8 cellular contexts compared by ENCODE assay signal in genomic region chr1:66446261-66447001, GRCh38.
DNase-seq lines count a peak whose midpoint lies in the region; ATAC-seq and TF ChIP-seq lines count a peak whose summit lies in the region.

No MANE protein-coding gene starts in this region.

- peak overlapping the region; percentile 77 for H3K4me3 Mint-ChIP-seq in activated CD4-positive, alpha-beta T cell treated with anti-CD3 and anti-CD28 coated beads, Interleukin-2, amount 10 ng/mL, durations not matched to agents 24 days and 14 days

- peak; percentile 90 for TF ChIP-seq CTCF in fibroblast of mammary gland (conservative IDR thresholded peaks at IDR 0.05; ENCODE audit: control insufficient read depth, insufficient read depth, low read depth, low read length)
- peak; percentile 91 for TF ChIP-seq CTCF in neural cell (IDR thresholded peaks at IDR 0.05; ENCODE audit: poor library complexity, severe bottlenecking)

- no peaks in the 10 kb centered on the region for H3K9me3 Mint-ChIP-seq in activated CD4-positive, alpha-beta T cell treated with anti-CD3 and anti-CD28 coated beads, Interleukin-2, amount 10 ng/mL, durations not matched to agents 24 days and 14 days

- H3K27ac ChIP-seq in neural cell (ENCODE audit: low read length): no peak overlapping the region

- no peaks in the 10 kb centered on the region for H3K79me2 ChIP-seq in neural cell (replicated peaks; ENCODE audit: insufficient read depth, low read length)

- H3K9me2 ChIP-seq in neural cell (ENCODE audit: insufficient read depth, low read length): no peaks in the 10 kb centered on the region

- TF ChIP-seq EP300 in neural cell (conservative IDR thresholded peaks at IDR 0.05; ENCODE audit: poor library complexity, severe bottlenecking): no peak

- H3F3A ChIP-seq in neural cell (ENCODE audit: insufficient read depth, low read length, poor library complexity, severe bottlenecking): no peaks in the 10 kb centered on the region

- no peak overlapping the region for H2AFZ ChIP-seq in neural cell (ENCODE audit: low read depth, low read length)

- DNase-seq in D341Med (ENCODE audit: low spot score) (peak; percentile 51), NCI-H2196 treated with DMSO at 0.1 percent for 48 hours (lab: John Stamatoyannopoulos, UW; ENCODE audit: unreplicated experiment) (peak; percentile 11), fibroblast of mammary gland (ENCODE audit: low read depth) (peak; percentile 80), OCI-M2 (lab: John Stamatoyannopoulos, UW; ENCODE audit: unreplicated experiment) (no peak)
- peak; percentile 87 for DNase-seq in activated CD4-positive, alpha-beta T cell treated with anti-CD3 and anti-CD28 coated beads, Interleukin-2, amount 10 ng/mL, durations not matched to agents 24 days and 14 days

- no peaks in the 10 kb centered on the region for H3K36me3 ChIP-seq in neural cell (ENCODE audit: insufficient read depth, low read length)

- H3K4me3 ChIP-seq in fibroblast of mammary gland (ENCODE audit: control insufficient read depth, low read depth, low read length) (no peak overlapping the region), neural cell (ENCODE audit: low read length) (no peak overlapping the region)

- ATAC-seq in GM19043 (IDR thresholded peaks at IDR 0.05; ENCODE audit: low read depth, unreplicated experiment) (peak; percentile 43), HG03139 (IDR thresholded peaks at IDR 0.05; ENCODE audit: unreplicated experiment) (peak; percentile 41)

- H3K27ac Mint-ChIP-seq in activated CD4-positive, alpha-beta T cell treated with anti-CD3 and anti-CD28 coated beads, Interleukin-2, amount 10 ng/mL, durations not matched to agents 24 days and 14 days: peak overlapping the region; percentile 93

- no peaks in the 10 kb centered on the region for H3K36me3 Mint-ChIP-seq in activated CD4-positive, alpha-beta T cell treated with anti-CD3 and anti-CD28 coated beads, Interleukin-2, amount 10 ng/mL, durations not matched to agents 24 days and 14 days (ENCODE audit: low read depth)

- H3K27me3 Mint-ChIP-seq in activated CD4-positive, alpha-beta T cell treated with anti-CD3 and anti-CD28 coated beads, Interleukin-2, amount 10 ng/mL, durations not matched to agents 24 days and 14 days: peaks cover 22% of the 10 kb centered on the region

- no peak overlapping the region for H3K9ac ChIP-seq in neural cell (ENCODE audit: low read length)

- no peaks in the 10 kb centered on the region for H3K9me3 ChIP-seq in neural cell (ENCODE audit: low read length)

- no peak overlapping the region for H3K4me2 ChIP-seq in neural cell (ENCODE audit: low read length)

- peak; percentile 98 for TF ChIP-seq RAD21 in neural cell (conservative IDR thresholded peaks at IDR 0.05)

- peaks cover 30% of the 10 kb centered on the region for H3K4me1 Mint-ChIP-seq in activated CD4-positive, alpha-beta T cell treated with anti-CD3 and anti-CD28 coated beads, Interleukin-2, amount 10 ng/mL, durations not matched to agents 24 days and 14 days

- intact Hi-C loops in activated CD4-positive, alpha-beta T cell treated with anti-CD3 and anti-CD28 coated beads, Interleukin-2, amount 10 ng/mL, durations not matched to agents 24 days and 14 days (cut with micrococcal nuclease): loop anchor here (1.0 to 10.0 kb wide), 6 partner anchors 164 to 1212 kb away; no protein-coding TSS in a partner anchor

- no peaks in the 10 kb centered on the region for H4K20me1 ChIP-seq in neural cell (ENCODE audit: insufficient read depth)

- no peaks in the 10 kb centered on the region for H3K27me3 ChIP-seq in neural cell (ENCODE audit: insufficient read depth, low read depth, low read length)

TF ChIP-seq in neural cell, 6 proteins besides CTCF, POLR2A, EP300 and RAD21:
- no peak for TF ChIP-seq REST (IDR thresholded peaks at IDR 0.05; ENCODE audit: borderline replicate concordance)
- TF ChIP-seq SMC3 (conservative IDR thresholded peaks at IDR 0.05; ENCODE audit: poor library complexity): peak; percentile 98
